ENCODE assay signal across 1 cellular context in genomic region chr7:39952791-39953190, GRCh38.
TF ChIP-seq lines count a peak whose summit lies in the region.

No MANE protein-coding gene starts in this region.

TF ChIP-seq in HepG2, 621 proteins besides CTCF, POLR2A, EP300 and RAD21 (continued from another document):
- TF ChIP-seq ZBTB39 (CRISPR knock-in tag; IDR thresholded peaks at IDR 0.05) (no peak), SALL1 (CRISPR knock-in tag; IDR thresholded peaks at IDR 0.05) (no peak), ZMYM3 (CRISPR knock-in tag; IDR thresholded peaks at IDR 0.05) (no peak)
